15 cellular contexts compared by ENCODE assay signal in genomic region chr2:36659872-36660312, GRCh38. TPM values are rescaled to one million over a fixed set of nuclear protein-coding genes. Genes with fewer than 3 reads are reported as not detected.
A peak's percentile ranks its signal among the peaks of the same experiment; 100 is the strongest.
DNase-seq lines count a peak whose midpoint lies in the region; ATAC-seq and TF ChIP-seq lines count a peak whose summit lies in the region.
"Had no signal": no experiment of that assay in that cellular context is flagged by ENCODE, and none has a peak within 500 bp of the region (broad histone marks: within the 10 kb centered on the region; RNA-seq: fewer than 3 reads in every experiment).

No MANE protein-coding gene starts in this region.

- H3K4me3 Mint-ChIP-seq in endothelial cell (ENCODE audit: unreplicated experiment): no peak overlapping the region
- H3K4me3 Mint-ChIP-seq in CD8-positive, alpha-beta T cell: no peak overlapping the region
- H3K4me3 Mint-ChIP-seq: CD8-positive, alpha-beta memory T cell had no signal

- H3K36me3 Mint-ChIP-seq in endothelial cell (ENCODE audit: low read depth, unreplicated experiment): no peaks in the 10 kb centered on the region
- H3K36me3 Mint-ChIP-seq in CD8-positive, alpha-beta T cell: no peaks in the 10 kb centered on the region
- H3K36me3 Mint-ChIP-seq: CD8-positive, alpha-beta memory T cell had no signal

- H3K4me3 ChIP-seq in osteoblast (ENCODE audit: insufficient read depth, low read length): no peak overlapping the region
- no peak overlapping the region for H3K4me3 ChIP-seq in effector memory CD4-positive, alpha-beta T cell (ENCODE audit: insufficient read depth, low read depth, low read length, poor library complexity, severe bottlenecking)
- H3K4me3 ChIP-seq in CD8-positive, alpha-beta T cell (ENCODE audit: low read depth, low read length): no peak overlapping the region
- H3K4me3 ChIP-seq: body of pancreas, tibial nerve had no signal

- DNase-seq in HT1080 (ENCODE audit: low read depth): peak; percentile 37
- DNase-seq in osteoblast (ENCODE audit: insufficient read length, low spot score, missing footprints): no peak
- no peak for DNase-seq in effector memory CD4-positive, alpha-beta T cell
- no peak for DNase-seq in endothelial cell (ENCODE audit: low spot score)
- DNase-seq in CD8-positive, alpha-beta T cell: no peak
- no peak for DNase-seq in NCI-H187 treated with DMSO at 0.1 percent for 48 hours (lab: John Stamatoyannopoulos, UW)
- DNase-seq: body of pancreas; CD8-positive, alpha-beta memory T cell; NCI-H1105; retina; T-helper 9 cell had no signal

- no peak overlapping the region for H3K27ac Mint-ChIP-seq in endothelial cell (ENCODE audit: unreplicated experiment)
- no peak overlapping the region for H3K27ac Mint-ChIP-seq in CD8-positive, alpha-beta T cell
- H3K27ac Mint-ChIP-seq: CD8-positive, alpha-beta memory T cell had no signal

- H3K27ac ChIP-seq in osteoblast (ENCODE audit: low read depth, low read length): peak overlapping the region; percentile 40
- no peak overlapping the region for H3K27ac ChIP-seq in effector memory CD4-positive, alpha-beta T cell (ENCODE audit: insufficient read depth, low read length, poor library complexity, severe bottlenecking)
- H3K27ac ChIP-seq in CD8-positive, alpha-beta T cell (ENCODE audit: low read depth, low read length): no peak overlapping the region
- H3K27ac ChIP-seq: body of pancreas, epithelial cell of prostate, tibial nerve had no signal

- no peaks in the 10 kb centered on the region for H3K27me3 ChIP-seq in osteoblast (ENCODE audit: insufficient read depth, low read length)
- no peaks in the 10 kb centered on the region for H3K27me3 ChIP-seq in effector memory CD4-positive, alpha-beta T cell (replicated peaks; ENCODE audit: control insufficient read depth, insufficient read depth, low read length, poor library complexity, severe bottlenecking)
- no peaks in the 10 kb centered on the region for H3K27me3 ChIP-seq in CD8-positive, alpha-beta T cell (ENCODE audit: insufficient read depth, low read length)
- H3K27me3 ChIP-seq: body of pancreas, tibial nerve had no signal

- H3K9me3 ChIP-seq in osteoblast (ENCODE audit: low read depth, low read length): no peaks in the 10 kb centered on the region
- H3K9me3 ChIP-seq in effector memory CD4-positive, alpha-beta T cell (ENCODE audit: control insufficient read depth, low read length): no peaks in the 10 kb centered on the region
- no peaks in the 10 kb centered on the region for H3K9me3 ChIP-seq in CD8-positive, alpha-beta T cell (ENCODE audit: low read length)
- H3K9me3 ChIP-seq: body of pancreas, tibial nerve had no signal

- H3K36me3 ChIP-seq in osteoblast (ENCODE audit: insufficient read depth, low read length): no peaks in the 10 kb centered on the region
- no peaks in the 10 kb centered on the region for H3K36me3 ChIP-seq in effector memory CD4-positive, alpha-beta T cell (ENCODE audit: control insufficient read depth, insufficient read depth, low read length)
- no peaks in the 10 kb centered on the region for H3K36me3 ChIP-seq in CD8-positive, alpha-beta T cell (ENCODE audit: insufficient read depth, low read length)
- H3K36me3 ChIP-seq: tibial nerve had no signal

- POLR2A ChIA-PET in CD8-positive, alpha-beta T cell (lab: Charles Lee): interaction anchor here (1.7 kb wide), 1 partner anchor 11 kb away, joined by 5 read pairs; no protein-coding TSS in a partner anchor

- TF ChIP-seq CTCF in osteoblast (IDR thresholded peaks at IDR 0.05; ENCODE audit: extremely low read depth, low read depth, low read length): no peak
- no peak for TF ChIP-seq CTCF in endothelial cell (IDR thresholded peaks at IDR 0.05; ENCODE audit: unreplicated experiment)
- TF ChIP-seq CTCF in CD8-positive, alpha-beta T cell (IDR thresholded peaks at IDR 0.05): no peak

- H2AFZ ChIP-seq in osteoblast (ENCODE audit: low read length): peak overlapping the region; percentile 8

- no peaks in the 10 kb centered on the region for H3K9me3 Mint-ChIP-seq in endothelial cell (ENCODE audit: unreplicated experiment)
- no peaks in the 10 kb centered on the region for H3K9me3 Mint-ChIP-seq in CD8-positive, alpha-beta T cell
- H3K9me3 Mint-ChIP-seq: CD8-positive, alpha-beta memory T cell had no signal

- H3K27me3 Mint-ChIP-seq in endothelial cell (ENCODE audit: unreplicated experiment): no peaks in the 10 kb centered on the region
- no peaks in the 10 kb centered on the region for H3K27me3 Mint-ChIP-seq in CD8-positive, alpha-beta T cell (ENCODE audit: low read depth)

- peaks cover 7% of the 10 kb centered on the region for H3K4me1 Mint-ChIP-seq in endothelial cell (ENCODE audit: unreplicated experiment)
- no peaks in the 10 kb centered on the region for H3K4me1 Mint-ChIP-seq in CD8-positive, alpha-beta T cell (ENCODE audit: low read depth)
- H3K4me1 Mint-ChIP-seq: CD8-positive, alpha-beta memory T cell had no signal

- CTCF ChIA-PET in CD8-positive, alpha-beta T cell (lab: Charles Lee): no interaction called here

- peaks cover 30% of the 10 kb centered on the region for H3K4me1 ChIP-seq in osteoblast (ENCODE audit: insufficient read depth, low read length)
- no peaks in the 10 kb centered on the region for H3K4me1 ChIP-seq in effector memory CD4-positive, alpha-beta T cell (ENCODE audit: control insufficient read depth, insufficient read depth, low read length, poor library complexity, severe bottlenecking)
- no peaks in the 10 kb centered on the region for H3K4me1 ChIP-seq in CD8-positive, alpha-beta T cell (ENCODE audit: insufficient read depth, low read length)
- H3K4me1 ChIP-seq: body of pancreas had no signal

- H3K79me2 ChIP-seq in osteoblast (ENCODE audit: insufficient read depth, low read length): no peaks in the 10 kb centered on the region

- intact Hi-C loops in CD8-positive, alpha-beta T cell (cut with DNase I, micrococcal nuclease): loop anchor here in 1 of 2 experiments (5.0 kb wide), 1 partner anchor 308 kb away; no protein-coding TSS in a partner anchor

- H4K20me1 ChIP-seq in osteoblast (ENCODE audit: insufficient read depth, low read length): no peaks in the 10 kb centered on the region

- peak; percentile 70 for ATAC-seq in GM18519 (IDR thresholded peaks at IDR 0.05; ENCODE audit: low FRiP score, unreplicated experiment)
- peak; percentile 78 for ATAC-seq in HG02610 (IDR thresholded peaks at IDR 0.05; ENCODE audit: unreplicated experiment)
- no peak for ATAC-seq in CD8-positive, alpha-beta T cell
- ATAC-seq: body of pancreas had no signal

- H3K4me2 ChIP-seq in osteoblast (ENCODE audit: insufficient read depth, low read length): no peak overlapping the region

RNA-seq across cellular contexts. Expression of gene VIT, which starts 36.6 kb away (rescaled TPM):
- not detected in 2 replicates for total RNA-seq in HT1080 (2014; rRNA removed; shearing (Covaris generic))
- polyA plus RNA-seq in HT1080 (2015; cell fraction: cytosol; rRNA removed): not detected in 2 replicates
- polyA plus RNA-seq in HT1080 (2015; cell fraction: nucleus; rRNA removed): not detected in 2 replicates
- total RNA-seq in osteoblast (27.7 and 31.1 TPM in 2 replicates), endothelial cell (ENCODE audit: unreplicated experiment) (3.6 TPM)
- total RNA-seq in CD8-positive, alpha-beta T cell: not detected
- total RNA-seq: CD8-positive, alpha-beta memory T cell had no signal
